ENCODE assay signal across 2 cellular contexts in the genomic region with DNA sequence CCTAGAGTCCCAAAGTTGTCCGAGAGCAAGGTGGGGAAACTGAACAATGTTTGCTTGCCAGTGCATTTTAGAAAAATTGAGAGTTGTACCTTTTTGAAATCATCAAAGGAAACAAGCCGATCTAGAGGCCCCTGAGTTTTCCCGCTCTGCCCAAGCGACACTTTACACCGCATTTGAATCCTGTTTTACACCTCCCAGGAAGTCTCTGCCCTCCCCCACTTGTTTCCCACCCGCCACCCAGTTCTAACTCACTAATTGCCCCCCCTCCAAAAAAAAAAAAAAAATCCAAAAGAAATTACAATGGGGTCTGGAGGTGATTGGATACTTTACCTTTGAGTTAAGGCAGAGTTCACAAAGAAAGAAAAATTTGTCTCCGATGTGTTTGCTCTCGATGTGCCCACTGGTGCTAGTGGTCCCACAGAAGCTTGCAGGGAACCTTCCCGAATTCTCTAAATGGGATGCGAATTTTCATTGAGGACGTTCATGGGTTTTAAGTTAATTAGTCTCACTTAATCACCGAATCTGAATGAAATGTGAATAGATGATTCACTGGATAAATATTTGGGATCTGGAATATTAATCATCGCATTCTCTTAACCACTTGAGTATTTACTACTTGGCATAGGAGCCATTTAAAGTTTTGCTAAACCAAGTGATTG.
TF ChIP-seq lines count a peak whose summit lies in the region.

No MANE protein-coding gene starts in this region.

TF ChIP-seq in HCT116, 20 proteins besides CTCF, POLR2A, EP300 and RAD21:
- peak; percentile 18; the same call in 1 of the 2 replicates for TF ChIP-seq POLR2AphosphoS5 (IDR thresholded peaks at IDR 0.05; ENCODE audit: low read depth, low read length)
- TF ChIP-seq, protein P1, sequence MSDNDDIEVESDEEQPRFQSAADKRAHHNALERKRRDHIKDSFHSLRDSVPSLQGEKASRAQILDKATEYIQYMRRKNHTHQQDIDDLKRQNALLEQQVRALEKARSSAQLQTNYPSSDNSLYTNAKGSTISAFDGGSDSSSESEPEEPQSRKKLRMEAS (IDR thresholded peaks at IDR 0.05): no peak
- TF ChIP-seq TCF7L2 (IDR thresholded peaks at IDR 0.05; ENCODE audit: borderline replicate concordance, extremely low read depth, insufficient read depth, insufficient read length): peak; percentile 61
- no peak for TF ChIP-seq EZH2 (IDR thresholded peaks at IDR 0.05)
- no peak for TF ChIP-seq JUND (IDR thresholded peaks at IDR 0.05)

TF ChIP-seq in GM12878, 131 proteins besides CTCF, POLR2A, EP300 and RAD21:
- no peak for TF ChIP-seq SKIL (IDR thresholded peaks at IDR 0.05; ENCODE audit: low read depth, poor library complexity, severe bottlenecking)
- no peak for TF ChIP-seq NBN (IDR thresholded peaks at IDR 0.05)
- no peak for TF ChIP-seq MEF2B (IDR thresholded peaks at IDR 0.05; ENCODE audit: partially characterized antibody, poor library complexity, severe bottlenecking)
- TF ChIP-seq, protein P2, sequence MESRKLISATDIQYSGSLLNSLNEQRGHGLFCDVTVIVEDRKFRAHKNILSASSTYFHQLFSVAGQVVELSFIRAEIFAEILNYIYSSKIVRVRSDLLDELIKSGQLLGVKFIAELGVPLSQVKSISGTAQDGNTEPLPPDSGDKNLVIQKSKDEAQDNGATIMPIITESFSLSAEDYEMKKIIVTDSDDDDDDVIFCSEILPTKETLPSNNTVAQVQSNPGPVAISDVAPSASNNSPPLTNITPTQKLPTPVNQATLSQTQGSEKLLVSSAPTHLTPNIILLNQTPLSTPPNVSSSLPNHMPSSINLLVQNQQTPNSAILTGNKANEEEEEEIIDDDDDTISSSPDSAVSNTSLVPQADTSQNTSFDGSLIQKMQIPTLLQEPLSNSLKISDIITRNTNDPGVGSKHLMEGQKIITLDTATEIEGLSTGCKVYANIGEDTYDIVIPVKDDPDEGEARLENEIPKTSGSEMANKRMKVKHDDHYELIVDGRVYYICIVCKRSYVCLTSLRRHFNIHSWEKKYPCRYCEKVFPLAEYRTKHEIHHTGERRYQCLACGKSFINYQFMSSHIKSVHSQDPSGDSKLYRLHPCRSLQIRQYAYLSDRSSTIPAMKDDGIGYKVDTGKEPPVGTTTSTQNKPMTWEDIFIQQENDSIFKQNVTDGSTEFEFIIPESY (IDR thresholded peaks at IDR 0.05): no peak
- TF ChIP-seq CREB1 (IDR thresholded peaks at IDR 0.05; ENCODE audit: low read depth): no peak
- no peak for TF ChIP-seq ZNF622 (IDR thresholded peaks at IDR 0.05)
- TF ChIP-seq ZNF217 (IDR thresholded peaks at IDR 0.05): no peak
- no peak for TF ChIP-seq RELA (IDR thresholded peaks at IDR 0.05; ENCODE audit: borderline replicate concordance, partially characterized antibody)
- no peak for TF ChIP-seq IKZF1 (conservative IDR thresholded peaks at IDR 0.05)
- TF ChIP-seq PBX3 (IDR thresholded peaks at IDR 0.05; ENCODE audit: insufficient replicate concordance, low read depth, low read length): no peak
- no peak for TF ChIP-seq ZZZ3 (IDR thresholded peaks at IDR 0.05; ENCODE audit: control insufficient read depth, insufficient read length, low read depth)
TF ChIP-seq in GM12878: peak in this region for 0.
